ENCODE assay signal across 28 cellular contexts in genomic region chr3:129010316-129010956, GRCh38. TPM values are rescaled to one million over a fixed set of nuclear protein-coding genes. Genes with fewer than 3 reads are reported as not detected.
"Had no signal": no experiment of that assay in that cellular context is flagged by ENCODE, and none has a peak within 500 bp of the region (broad histone marks: within the 10 kb centered on the region; RNA-seq: fewer than 3 reads in every experiment).

No MANE protein-coding gene starts in this region.

- H3K4me1 ChIP-seq: foreskin keratinocyte had no signal

- H3K4me3 Mint-ChIP-seq: activated naive CD4-positive, alpha-beta T cell treated with anti-CD3 and anti-CD28 coated beads, Interleukin-2, amount 10 ng/mL, durations not matched to agents 7 days and 5 days; activated T-cell treated with anti-CD3 and anti-CD28 coated beads, Interleukin-2, amount 50 U/mL, for 72 hours; brain; dendritic cell treated with granulocyte-macrophage colony-stimulating factor and Interleukin-4, amounts not matched to agents 40 ng/mL and 50 ng/mL, for 4 days; immature natural killer cell; memory B cell; nephron progenitor cell; stimulated activated naive CD8-positive, alpha-beta T cell treated with anti-CD3 and anti-CD28 coated beads, Interleukin-15, amount 100 ng/mL, for 72 hours; WTC11 had no signal

- H3K27ac ChIP-seq: foreskin keratinocyte, suprapubic skin, tibial nerve, vagina had no signal

- H3K4me1 Mint-ChIP-seq: WTC11 had no signal

- ATAC-seq: activated T-cell treated with anti-CD3 and anti-CD28 coated beads, Interleukin-2, amount 50 U/mL, for 72 hours; foreskin keratinocyte; left ventricle myocardium superior; right cardiac atrium; stimulated activated naive CD8-positive, alpha-beta T cell treated with anti-CD3 and anti-CD28 coated beads, Interleukin-15, amount 100 ng/mL, for 72 hours; WTC11 had no signal

- H3K36me3 ChIP-seq: suprapubic skin, tibial nerve, vagina had no signal

- H3K27ac Mint-ChIP-seq: activated T-cell treated with anti-CD3 and anti-CD28 coated beads, Interleukin-2, amount 50 U/mL, for 72 hours; dendritic cell treated with granulocyte-macrophage colony-stimulating factor and Interleukin-4, amounts not matched to agents 40 ng/mL and 50 ng/mL, for 4 days; immature natural killer cell; memory B cell; nephron progenitor cell; progenitor cell of endocrine pancreas; WTC11 had no signal

- H3K27me3 Mint-ChIP-seq: stimulated activated naive CD8-positive, alpha-beta T cell treated with anti-CD3 and anti-CD28 coated beads, Interleukin-15, amount 100 ng/mL, for 72 hours had no signal

- H3K27me3 ChIP-seq: tibial nerve, vagina had no signal

- H3K36me3 Mint-ChIP-seq: activated naive CD4-positive, alpha-beta T cell treated with anti-CD3 and anti-CD28 coated beads, Interleukin-2, amount 10 ng/mL, durations not matched to agents 7 days and 5 days; brain; immature natural killer cell; memory B cell; WTC11 had no signal

- H3K4me3 ChIP-seq: suprapubic skin, tibial nerve, vagina had no signal

- H3K9me3 Mint-ChIP-seq: activated naive CD4-positive, alpha-beta T cell treated with anti-CD3 and anti-CD28 coated beads, Interleukin-2, amount 10 ng/mL, durations not matched to agents 7 days and 5 days; activated T-cell treated with anti-CD3 and anti-CD28 coated beads, Interleukin-2, amount 50 U/mL, for 72 hours; dendritic cell treated with granulocyte-macrophage colony-stimulating factor and Interleukin-4, amounts not matched to agents 40 ng/mL and 50 ng/mL, for 4 days; immature natural killer cell; memory B cell; nephron progenitor cell; stimulated activated naive CD8-positive, alpha-beta T cell treated with anti-CD3 and anti-CD28 coated beads, Interleukin-15, amount 100 ng/mL, for 72 hours had no signal

- H3K9me3 ChIP-seq: suprapubic skin, tibial nerve, vagina had no signal

- DNase-seq: activated CD4-positive, alpha-beta T cell treated with anti-CD3 and anti-CD28 coated beads, Interleukin-2, amount 50 U/mL, for 48 hours; activated CD8-positive, alpha-beta memory T cell treated with anti-CD3 and anti-CD28 coated beads, Interleukin-2, amount 50 U/mL, for 48 hours; activated effector memory CD4-positive, alpha-beta T cell treated with Interleukin-2 at 50 U/mL for 16 hours; activated naive CD4-positive, alpha-beta T cell treated with anti-CD3 and anti-CD28 coated beads, Interleukin-2, amount 10 ng/mL, durations not matched to agents 7 days and 5 days; activated T-cell treated with anti-CD3 and anti-CD28 coated beads, Interleukin-2, amount 50 U/mL, for 72 hours; aorta; effector CD4-positive, alpha-beta T cell; foreskin keratinocyte; immature natural killer cell; kidney glomerular epithelial cell; left ventricle myocardium superior; nephron progenitor cell; right cardiac atrium; stimulated activated CD4-positive, alpha-beta T cell treated with anti-CD3 and anti-CD28 coated beads, Interleukin-1b, Interleukin-23, amount 100 ng/mL, for 48 hours; stimulated activated naive CD8-positive, alpha-beta T cell treated with anti-CD3 and anti-CD28 coated beads, Interleukin-15, amount 100 ng/mL, for 72 hours; T-helper 1 cell had no signal

RNA-seq across cellular contexts. Expression of gene EFCC1, which starts 9.3 kb away (rescaled TPM):
- total RNA-seq: foreskin keratinocyte had no signal
- polyA plus RNA-seq: foreskin keratinocyte had no signal

RNA-seq across cellular contexts. Expression of gene CFAP92, which starts 16.6 kb away (rescaled TPM):
- total RNA-seq: vagina had no signal
- polyA plus RNA-seq: aorta, immature natural killer cell had no signal

RNA-seq across cellular contexts. Expression of gene GP9, which starts 50.1 kb away (rescaled TPM):
- total RNA-seq: activated CD8-positive, alpha-beta memory T cell treated with anti-CD3 and anti-CD28 coated beads for 36 hours; activated T-cell treated with anti-CD3 and anti-CD28 coated beads, Interleukin-2, amount 50 U/mL, for 72 hours; aorta; foreskin keratinocyte; left ventricle myocardium superior; myocyte; omental fat pad; progenitor cell of endocrine pancreas; right cardiac atrium; suprapubic skin; tibial nerve; vagina; WTC11 had no signal
- polyA plus RNA-seq: aorta, esophagus, foreskin keratinocyte, right cardiac atrium had no signal
